In the genomic region with DNA sequence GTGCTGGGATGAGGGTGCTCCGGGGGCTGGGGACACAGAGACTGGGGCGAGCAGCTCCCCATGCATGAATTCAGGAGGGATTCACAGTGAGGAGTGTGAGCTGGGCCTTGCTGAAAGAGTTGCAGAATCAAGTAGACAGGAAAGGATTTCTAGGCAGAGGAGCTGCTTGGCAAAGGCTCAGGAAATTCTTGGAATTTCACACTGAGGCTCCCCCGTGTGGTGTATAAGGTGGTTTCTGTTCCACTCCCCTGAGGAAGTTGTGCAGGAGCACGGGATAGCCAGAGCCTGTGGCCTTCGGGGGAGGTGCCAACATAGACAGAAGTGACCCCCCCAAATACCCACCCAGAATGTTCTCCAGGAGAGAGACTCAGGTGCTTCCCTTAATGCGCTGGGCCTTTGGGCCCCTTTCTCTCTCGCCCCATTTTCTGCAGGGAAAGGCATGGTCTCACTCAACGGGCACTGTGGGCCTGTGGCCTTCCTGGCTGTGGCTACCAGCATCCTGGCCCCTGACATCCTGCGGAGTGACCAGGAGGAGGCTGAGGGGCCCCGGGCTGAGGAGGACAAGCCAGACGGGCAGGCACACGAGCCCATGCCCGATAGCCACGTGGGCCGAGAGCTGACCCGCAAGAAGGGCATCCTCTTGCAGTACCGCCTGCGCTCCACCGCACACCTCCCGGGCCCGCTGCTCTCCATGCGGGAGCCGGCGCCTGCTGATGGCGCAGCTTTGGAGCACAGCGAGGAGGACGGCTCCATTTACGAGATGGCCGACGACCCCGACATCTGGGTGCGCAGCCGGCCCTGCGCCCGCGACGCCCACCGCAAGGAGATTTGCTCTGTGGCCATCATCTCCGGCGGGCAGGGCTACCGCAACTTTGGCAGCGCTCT, we compare ENCODE assay signal across 10 cellular contexts. TPM values are rescaled to one million over a fixed set of nuclear protein-coding genes. Genes with fewer than 3 reads are reported as not detected.
DNase-seq lines count a peak whose midpoint lies in the region; ATAC-seq and TF ChIP-seq lines count a peak whose summit lies in the region.
"Had no signal": no experiment of that assay in that cellular context is flagged by ENCODE, and none has a peak within 500 bp of the region (broad histone marks: within the 10 kb centered on the region; RNA-seq: fewer than 3 reads in every experiment).

No MANE protein-coding gene starts in this region.

- peak; percentile 12 to 37 for ATAC-seq in lower lobe of right lung

- CTCF ChIA-PET in AG04450 (lab: Charles Lee) = interaction anchor here (0.6 to 3.8 kb wide), 13 partner anchors 10 to 203 kb away, joined by 3 to 29 read pairs (median 4); no protein-coding TSS in a partner anchor

- H3K4me3 ChIP-seq in AG04450 (ENCODE audit: low read depth, low read length) = no peak overlapping the region
- no peak overlapping the region for H3K4me3 ChIP-seq in dorsolateral prefrontal cortex
- H3K4me3 ChIP-seq in lower lobe of right lung = no peak overlapping the region

- DNase-seq in AG04450 (ENCODE audit: low read depth, low spot score) (peak; percentile 52), LHCN-M2 (ENCODE audit: low read depth) (peak; percentile 38), dorsolateral prefrontal cortex (peak in 7 of 10 donors; percentile 36 to 65 (median 60)), lower lobe of right lung (no peak), NCI-H2081 (lab: John Stamatoyannopoulos, UW) (no peak)
- no peak for DNase-seq in stimulated activated naive CD4-positive, alpha-beta T cell treated with Interleukin-2 at 50 U/mL for 16 hours (lab: John Stamatoyannopoulos, UW)
- no peak for DNase-seq in activated CD4-positive, alpha-beta T cell treated with anti-CD3 and anti-CD28 coated beads, Interleukin-2, amount 50 U/mL, for 4 hours
- no peak for DNase-seq in activated T-cell treated with anti-CD3 and anti-CD28 coated beads, Interleukin-2, amount 50 U/mL, for 1 hour
- DNase-seq: activated CD4-positive, alpha-beta T cell treated with anti-CD3 and anti-CD28 coated beads for 4 hours had no signal

- intact Hi-C loops in dorsolateral prefrontal cortex (cut with DNase I) = no loop called here
- intact Hi-C loops in lower lobe of right lung (cut with DNase I) = no loop called here

- POLR2A ChIA-PET in AG04450 (lab: Yijun Ruan, JAX) = interaction anchor here (0.7 kb wide), 1 partner anchor 136 kb away, joined by 5 read pairs; no protein-coding TSS in a partner anchor

- H3K9me3 ChIP-seq in AG04450 (ENCODE audit: control insufficient read depth, insufficient read depth, low read length) (no peaks in the 10 kb centered on the region), lower lobe of right lung (no peaks in the 10 kb centered on the region)

- H3K36me3 ChIP-seq in lower lobe of right lung = peaks cover 51% of the 10 kb centered on the region

- peaks cover 3% of the 10 kb centered on the region for H3K4me1 ChIP-seq in lower lobe of right lung

- H3K27me3 ChIP-seq in AG04450 (ENCODE audit: control insufficient read depth, insufficient read depth, low read length) (no peaks in the 10 kb centered on the region), dorsolateral prefrontal cortex (no peaks in the 10 kb centered on the region), lower lobe of right lung (ENCODE audit: low read depth) (no peaks in the 10 kb centered on the region)

- no peak overlapping the region for H3K27ac ChIP-seq in AG04450 (ENCODE audit: low read depth, low read length)
- no peak overlapping the region for H3K27ac ChIP-seq in dorsolateral prefrontal cortex
- no peak overlapping the region for H3K27ac ChIP-seq in lower lobe of right lung

- peak; percentile 65 for TF ChIP-seq CTCF in AG04450 (IDR thresholded peaks at IDR 0.05; ENCODE audit: low read depth, low read length)
- TF ChIP-seq CTCF in dorsolateral prefrontal cortex (IDR thresholded peaks at IDR 0.05 in 54 of 56, conservative IDR thresholded peaks at IDR 0.05 in 2 of 56; ENCODE audit: low read depth in 1 of 56, partially characterized antibody in 56 of 56) = peak in 51 of 56 donors; percentile 21 to 68 (median 40)
- peak; percentile 29 for TF ChIP-seq CTCF in lower lobe of right lung (IDR thresholded peaks at IDR 0.05)

RNA-seq across cellular contexts. Expression of a gene that starts 58.5 kb away (rescaled TPM):
- 0.05 TPM in 1 of 2 replicates, not detected in the other for polyA plus RNA-seq in AG04450 (2011; rRNA removed)
- polyA minus RNA-seq in AG04450 (2011; rRNA and poly(A)+ RNA removed) = not detected in 2 replicates
- total RNA-seq in LHCN-M2 (2014; rRNA removed) = not detected in 2 replicates
- not detected for polyA plus RNA-seq in LHCN-M2 (2012)
- total RNA-seq in dorsolateral prefrontal cortex = under 1 TPM in 25 of 120 experiments, not detected in 95; 0.26 to 0.83 (median 0.37) TPM
- total RNA-seq in lower lobe of right lung = not detected
- total RNA-seq: urinary bladder had no signal
- polyA plus RNA-seq: urinary bladder had no signal

Comparison
In these comparisons a context has a peak if more than half of its experiments do, and no peak if none do; other contexts are left out.
1. DNase-seq: peak in AG04450 (single experiment), LHCN-M2 (single experiment) and dorsolateral prefrontal cortex (7 of 10); none in lower lobe of right lung (single experiment), NCI-H2081 (0 of 2), stimulated activated naive CD4-positive, alpha-beta T cell treated with Interleukin-2 at 50 U/mL for 16 hours (single experiment), activated CD4-positive, alpha-beta T cell treated with anti-CD3 and anti-CD28 coated beads, Interleukin-2, amount 50 U/mL, for 4 hours (0 of 2) and activated T-cell treated with anti-CD3 and anti-CD28 coated beads, Interleukin-2, amount 50 U/mL, for 1 hour (single experiment).
2. Peak in every context shown above with its lines, with median percentiles within 50 percentile points of each other: CTCF ChIP-seq.